Comparison of ENCODE assay signal across 10 cellular contexts in the genomic region with DNA sequence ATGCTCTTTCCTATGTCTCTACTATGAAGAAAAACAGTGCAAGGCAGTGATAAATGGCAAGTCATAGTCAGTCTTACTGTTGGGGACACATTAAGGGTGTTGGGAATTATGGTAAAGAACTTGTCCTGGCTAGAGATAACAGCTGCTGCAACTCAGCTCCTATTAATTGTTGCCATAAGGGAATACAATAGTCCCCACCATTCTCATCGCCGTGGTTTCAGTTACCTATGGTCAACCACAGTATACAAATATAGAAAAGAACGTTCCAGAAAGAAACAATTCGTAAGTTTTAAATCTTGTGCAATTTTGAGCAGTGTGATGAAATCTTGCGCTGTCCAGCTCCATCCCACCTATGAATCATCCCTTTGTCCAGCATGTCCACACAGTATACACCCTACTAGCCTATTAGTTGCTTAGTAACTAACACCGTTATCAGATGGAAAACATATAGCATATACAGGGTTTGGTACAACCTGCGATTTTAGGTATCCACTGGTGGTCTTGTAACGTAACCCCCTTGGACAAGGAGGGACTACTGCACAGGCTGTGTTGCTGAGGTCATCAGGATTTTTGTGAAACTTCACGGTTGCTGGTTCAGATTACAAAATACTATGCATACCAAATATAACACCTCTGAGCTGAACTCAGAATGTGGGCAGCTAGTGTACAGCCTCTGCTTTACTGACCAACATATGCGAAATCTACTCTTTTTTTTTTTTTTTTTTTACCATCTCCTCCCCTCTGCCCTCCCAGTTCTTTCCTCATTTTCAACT. TPM values are rescaled to one million over a fixed set of nuclear protein-coding genes. Genes with fewer than 3 reads are reported as not detected.
DNase-seq lines count a peak whose midpoint lies in the region; ATAC-seq, FAIRE-seq and TF ChIP-seq lines count a peak whose summit lies in the region.
"Had no signal": no experiment of that assay in that cellular context is flagged by ENCODE, and none has a peak within 500 bp of the region (broad histone marks: within the 10 kb centered on the region; RNA-seq: fewer than 3 reads in every experiment).

No MANE protein-coding gene starts in this region.

- H3K27me3 ChIP-seq in small intestine (ENCODE audit: control insufficient read depth in 2 of 2, insufficient read depth in 2 of 2, low read length in 2 of 2), result no peaks in the 10 kb centered on the region
- H3K27me3 ChIP-seq: Peyer's patch had no signal

- ATAC-seq in GM19351 (IDR thresholded peaks at IDR 0.05; ENCODE audit: unreplicated experiment), result no peak
- ATAC-seq: GM12878 had no signal

- FAIRE-seq in small intestine (lab: Jason Lieb, UNC), result no peak
- FAIRE-seq: GM12878 had no signal

- H3K27ac ChIP-seq in HEK293 (ENCODE audit: extremely low read depth, low read depth, low read length) (no peak overlapping the region), small intestine (ENCODE audit: low read depth in 1 of 2, low read length in 1 of 2) (peak overlapping the region in 1 of 2 donors; percentile 56)
- H3K27ac ChIP-seq: Peyer's patch had no signal

- H3K4me1 ChIP-seq in HEK293 (ENCODE audit: control insufficient read depth, insufficient read depth, low read length), result no peaks in the 10 kb centered on the region
- H3K4me1 ChIP-seq in small intestine (ENCODE audit: control insufficient read depth in 2 of 2, insufficient read depth in 1 of 2, low read depth in 1 of 2, low read length in 1 of 2), result no peaks in the 10 kb centered on the region
- H3K4me1 ChIP-seq: Peyer's patch had no signal

- H3K4me3 ChIP-seq in HEK293 (ENCODE audit: low read depth, low read length) (no peak overlapping the region), fibroblast of mammary gland (ENCODE audit: control insufficient read depth, low read depth, low read length) (no peak overlapping the region), skeletal muscle cell (ENCODE audit: low read depth, low read length) (no peak overlapping the region), small intestine (ENCODE audit: low read depth in 1 of 2, low read length in 2 of 2) (no peak overlapping the region)
- H3K4me3 ChIP-seq: GM12878, Peyer's patch had no signal

- H3K36me3 ChIP-seq in HEK293 (ENCODE audit: control insufficient read depth in 2 of 2, insufficient read depth in 1 of 2, low read length in 2 of 2) (peaks cover 91 to 97% of the 10 kb centered on the region in 2 experiments), small intestine (ENCODE audit: control insufficient read depth in 2 of 2, insufficient read depth in 2 of 2, low read length in 2 of 2) (peaks cover 16 to 22% of the 10 kb centered on the region in 2 donors)

- peak; percentile 37 for DNase-seq in SIG-M5 (lab: John Stamatoyannopoulos, UW)
- peak; percentile 95 for DNase-seq in fibroblast of mammary gland (ENCODE audit: low read depth)
- DNase-seq in skeletal muscle cell (ENCODE audit: low read depth), result peak; percentile 87
- DNase-seq in NCI-H748 (lab: John Stamatoyannopoulos, UW; ENCODE audit: unreplicated experiment), result no peak
- no peak for DNase-seq in activated CD4-positive, CD25-positive, alpha-beta regulatory T cell treated with anti-CD3 and anti-CD28 coated beads, Interleukin-2, amount 50 U/mL, for 72 hours
- DNase-seq in small intestine, result no peak
- DNase-seq: Peyer's patch had no signal

- POLR2A ChIA-PET in HEK293 (lab: Yijun Ruan, JAX), result no interaction called here

- 84 to 93% (median 91%) methylated on average over 10 of the region's 10 CpGs for WGBS in small intestine, 3 donors

- H3K9me3 ChIP-seq in HEK293 (ENCODE audit: control insufficient read depth, insufficient read depth, low read depth, low read length) (no peaks in the 10 kb centered on the region), small intestine (ENCODE audit: control insufficient read depth, low read depth) (no peaks in the 10 kb centered on the region)
- H3K9me3 ChIP-seq: Peyer's patch had no signal

- TF ChIP-seq CTCF in HEK293 (tag by site-specific recombination; IDR thresholded peaks at IDR 0.05) (no peak), fibroblast of mammary gland (conservative IDR thresholded peaks at IDR 0.05; ENCODE audit: control insufficient read depth, insufficient read depth, low read depth, low read length) (no peak)

- CTCF ChIA-PET in HEK293 (lab: Yijun Ruan, JAX), result interaction anchor here (0.6 to 1.6 kb wide), 4 partner anchors 12 to 234 kb away, joined by 3 to 5 read pairs (median 4); no protein-coding TSS in a partner anchor

TF ChIP-seq in HEK293, 187 proteins besides CTCF, POLR2A, EP300 and RAD21:
- TF ChIP-seq, protein P1, sequence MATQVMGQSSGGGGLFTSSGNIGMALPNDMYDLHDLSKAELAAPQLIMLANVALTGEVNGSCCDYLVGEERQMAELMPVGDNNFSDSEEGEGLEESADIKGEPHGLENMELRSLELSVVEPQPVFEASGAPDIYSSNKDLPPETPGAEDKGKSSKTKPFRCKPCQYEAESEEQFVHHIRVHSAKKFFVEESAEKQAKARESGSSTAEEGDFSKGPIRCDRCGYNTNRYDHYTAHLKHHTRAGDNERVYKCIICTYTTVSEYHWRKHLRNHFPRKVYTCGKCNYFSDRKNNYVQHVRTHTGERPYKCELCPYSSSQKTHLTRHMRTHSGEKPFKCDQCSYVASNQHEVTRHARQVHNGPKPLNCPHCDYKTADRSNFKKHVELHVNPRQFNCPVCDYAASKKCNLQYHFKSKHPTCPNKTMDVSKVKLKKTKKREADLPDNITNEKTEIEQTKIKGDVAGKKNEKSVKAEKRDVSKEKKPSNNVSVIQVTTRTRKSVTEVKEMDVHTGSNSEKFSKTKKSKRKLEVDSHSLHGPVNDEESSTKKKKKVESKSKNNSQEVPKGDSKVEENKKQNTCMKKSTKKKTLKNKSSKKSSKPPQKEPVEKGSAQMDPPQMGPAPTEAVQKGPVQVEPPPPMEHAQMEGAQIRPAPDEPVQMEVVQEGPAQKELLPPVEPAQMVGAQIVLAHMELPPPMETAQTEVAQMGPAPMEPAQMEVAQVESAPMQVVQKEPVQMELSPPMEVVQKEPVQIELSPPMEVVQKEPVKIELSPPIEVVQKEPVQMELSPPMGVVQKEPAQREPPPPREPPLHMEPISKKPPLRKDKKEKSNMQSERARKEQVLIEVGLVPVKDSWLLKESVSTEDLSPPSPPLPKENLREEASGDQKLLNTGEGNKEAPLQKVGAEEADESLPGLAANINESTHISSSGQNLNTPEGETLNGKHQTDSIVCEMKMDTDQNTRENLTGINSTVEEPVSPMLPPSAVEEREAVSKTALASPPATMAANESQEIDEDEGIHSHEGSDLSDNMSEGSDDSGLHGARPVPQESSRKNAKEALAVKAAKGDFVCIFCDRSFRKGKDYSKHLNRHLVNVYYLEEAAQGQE (tag by site-specific recombination; IDR thresholded peaks at IDR 0.05), result peak; percentile 80
- no peak for TF ChIP-seq ZFHX2 (tag by site-specific recombination; conservative IDR thresholded peaks at IDR 0.05)
TF ChIP-seq in HEK293: peak in this region for 1.

RNA-seq across cellular contexts. Expression of a gene that starts 53.5 kb away (rescaled TPM):
- 10 to 100 TPM; 28.2 to 30.4 (median 30.3) TPM for polyA plus RNA-seq in small intestine

Comparison
In these comparisons a context has a peak if more than half of its experiments do, and no peak if none do; other contexts are left out.
1. DNase-seq: peak in SIG-M5 (single experiment), fibroblast of mammary gland (single experiment) and skeletal muscle cell (single experiment); none in NCI-H748 (single experiment), activated CD4-positive, CD25-positive, alpha-beta regulatory T cell treated with anti-CD3 and anti-CD28 coated beads, Interleukin-2, amount 50 U/mL, for 72 hours (single experiment) and small intestine (single experiment).